Comparison of ENCODE assay signal across 21 cellular contexts in genomic region chr5:107764282-107764681, GRCh38.
"Had no signal": no experiment of that assay in that cellular context is flagged by ENCODE, and none has a peak within 500 bp of the region (broad histone marks: within the 10 kb centered on the region; RNA-seq: fewer than 3 reads in every experiment).

No MANE protein-coding gene starts in this region.

- H3K9me3 Mint-ChIP-seq: immature natural killer cell had no signal

- H3K4me1 ChIP-seq: esophagus muscularis mucosa, foreskin keratinocyte, gastroesophageal sphincter, heart left ventricle, left lung, lower lobe of right lung had no signal

- H3K4me3 Mint-ChIP-seq: immature natural killer cell, naive B cell had no signal

- H3K36me3 ChIP-seq: esophagus muscularis mucosa, gastroesophageal sphincter, heart left ventricle, left lung, lower lobe of right lung had no signal

- H3K36me3 Mint-ChIP-seq: immature natural killer cell, naive B cell had no signal

- ATAC-seq: foreskin keratinocyte, gastroesophageal sphincter, heart left ventricle, left lung, left ventricle myocardium superior, lower lobe of right lung had no signal

- H3K9me3 ChIP-seq: esophagus muscularis mucosa, gastroesophageal sphincter, heart left ventricle, left lung, lower lobe of right lung had no signal

- H3K4me3 ChIP-seq: coronary artery, dorsolateral prefrontal cortex, esophagus muscularis mucosa, gastroesophageal sphincter, heart left ventricle, hepatocyte, left lung, lower lobe of right lung had no signal

- H3K4me1 Mint-ChIP-seq: immature natural killer cell, naive B cell had no signal

- H3K27ac Mint-ChIP-seq: immature natural killer cell, naive B cell had no signal

- H3K27me3 ChIP-seq: esophagus muscularis mucosa, gastroesophageal sphincter, heart left ventricle, hepatocyte, left lung had no signal

- H3K27me3 Mint-ChIP-seq: naive B cell had no signal

- DNase-seq: dermis blood vessel endothelial cell; dorsolateral prefrontal cortex; effector CD4-positive, alpha-beta T cell; effector memory CD4-positive, alpha-beta T cell; heart left ventricle; hypothalamus; immature natural killer cell; islet precursor cell; kidney; kidney glomerular epithelial cell; left lung; left ventricle myocardium superior; lower lobe of right lung; mesenchymal stem cell; midbrain; naive B cell had no signal

- H3K27ac ChIP-seq: coronary artery, dorsolateral prefrontal cortex, esophagus muscularis mucosa, foreskin keratinocyte, gastroesophageal sphincter, heart left ventricle, hepatocyte, left lung, lower lobe of right lung had no signal
